Comparison of ENCODE assay signal across 8 cellular contexts in the genomic region with DNA sequence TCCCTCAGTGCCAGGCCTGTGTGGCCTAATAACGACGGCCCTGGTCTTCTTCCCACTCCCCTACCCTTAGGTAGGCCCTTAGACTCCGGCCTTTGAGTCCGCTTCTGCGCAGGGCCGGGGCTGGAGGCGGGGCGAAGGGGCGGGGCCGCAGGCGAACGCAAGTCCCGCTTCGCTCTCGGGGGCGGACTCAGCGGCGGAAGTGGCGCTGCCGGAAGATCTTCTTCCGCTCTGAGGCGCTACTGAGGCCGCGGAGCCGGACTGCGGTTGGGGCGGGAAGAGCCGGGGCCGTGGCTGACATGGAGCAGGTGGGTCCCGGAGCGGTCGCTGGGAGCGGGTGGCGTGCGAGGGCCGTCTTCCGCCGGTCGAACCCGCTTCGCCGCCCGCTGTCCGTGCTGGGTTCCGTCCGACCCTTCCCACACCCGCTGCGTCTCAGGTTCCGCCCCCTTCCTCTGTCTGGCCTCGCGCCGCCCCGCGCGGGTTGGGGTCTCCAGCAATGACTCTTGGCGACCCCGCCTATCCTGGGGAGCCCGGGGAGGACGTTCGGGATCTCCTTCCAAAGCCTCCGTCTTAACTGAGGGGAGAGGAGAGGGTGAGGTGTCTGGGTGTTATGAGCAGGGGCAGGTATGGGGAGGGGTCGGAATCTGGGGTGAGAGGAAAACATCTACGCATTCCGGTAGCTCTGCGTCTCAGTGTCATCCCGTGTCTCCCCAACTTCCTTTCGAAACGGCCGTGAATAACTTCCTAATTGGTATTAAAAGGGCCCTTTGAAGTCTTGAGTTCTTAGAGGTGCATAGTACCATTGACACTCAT. TPM values are rescaled to one million over a fixed set of nuclear protein-coding genes. Genes with fewer than 3 reads are reported as not detected.
DNase-seq lines count a peak whose midpoint lies in the region; ATAC-seq and TF ChIP-seq lines count a peak whose summit lies in the region.

TSS of gene STARD3 (plus strand) at position 218 of the 810 bp plus-strand sequence. CDS start 16,388 bp downstream, outside the sequence.

- CTCF ChIA-PET in GM10248 (lab: Yijun Ruan, JAX): interaction anchor here (1.0 to 9.7 kb wide), 7 partner anchors 10 to 93 kb away, joined by 3 to 112 read pairs (median 6); partner anchors contain the start of gene MIEN1

- TF ChIP-seq EP300 in upper lobe of left lung (IDR thresholded peaks at IDR 0.05): no peak

- no peaks in the 10 kb centered on the region for H3K27me3 ChIP-seq in upper lobe of left lung

- 0% methylated on average over 29 to 67 of the region's 69 CpGs for WGBS in upper lobe of left lung, 2 donors

- no peaks in the 10 kb centered on the region for H3K9me3 ChIP-seq in upper lobe of left lung

- H3K27ac ChIP-seq in upper lobe of left lung: peak within 1 kb of the TSS; percentile 86 to 95 (median 90)

- H3K9me3 Mint-ChIP-seq in T-helper 1 cell treated with Interleukin-12 subunit alpha and Interleukin-12 subunit beta and Interleukin-4 antibody, amounts not matched to agents 30 μg/mL and 1 μg/mL, for 36 hours: no peaks in the 10 kb centered on the region
- no peaks in the 10 kb centered on the region for H3K9me3 Mint-ChIP-seq in progenitor cell of endocrine pancreas (ENCODE audit: low read depth)

- H3K4me1 ChIP-seq in upper lobe of left lung: peaks cover 55 to 73% (median 64%) of the 10 kb centered on the region in 4 donors

- intact Hi-C loops in left cardiac atrium (cut with DNase I): no loop called here

- H3K27me3 Mint-ChIP-seq in T-helper 1 cell treated with Interleukin-12 subunit alpha and Interleukin-12 subunit beta and Interleukin-4 antibody, amounts not matched to agents 30 μg/mL and 1 μg/mL, for 36 hours (ENCODE audit: low read depth): no peaks in the 10 kb centered on the region
- no peaks in the 10 kb centered on the region for H3K27me3 Mint-ChIP-seq in progenitor cell of endocrine pancreas

- H3K36me3 ChIP-seq in upper lobe of left lung: no peaks in the 10 kb centered on the region

- H3K4me3 ChIP-seq in upper lobe of left lung: peak within 1 kb of the TSS; percentile 43 to 80 (median 73)

- H3K4me1 Mint-ChIP-seq in T-helper 1 cell treated with Interleukin-12 subunit alpha and Interleukin-12 subunit beta and Interleukin-4 antibody, amounts not matched to agents 30 μg/mL and 1 μg/mL, for 36 hours (ENCODE audit: low read depth): peaks cover 32% of the 10 kb centered on the region
- peaks cover 15% of the 10 kb centered on the region for H3K4me1 Mint-ChIP-seq in progenitor cell of endocrine pancreas (ENCODE audit: low read depth)

- H3K4me3 Mint-ChIP-seq in T-helper 1 cell treated with Interleukin-12 subunit alpha and Interleukin-12 subunit beta and Interleukin-4 antibody, amounts not matched to agents 30 μg/mL and 1 μg/mL, for 36 hours: peak within 1 kb of the TSS; percentile 96
- H3K4me3 Mint-ChIP-seq in progenitor cell of endocrine pancreas (ENCODE audit: low read depth): peak within 1 kb of the TSS; percentile 91

- TF ChIP-seq CTCF in GM10248 (IDR thresholded peaks at IDR 0.05; ENCODE audit: control extremely low read depth, extremely low read depth, low read depth, missing control alignments) (no peak), progenitor cell of endocrine pancreas (IDR thresholded peaks at IDR 0.05; ENCODE audit: unreplicated experiment) (no peak), upper lobe of left lung (IDR thresholded peaks at IDR 0.05) (peak in 4 of 6 experiments; percentile 29 to 44 (median 40))

- peak in 2 of 4 donors; percentile 65 to 81 for TF ChIP-seq POLR2A in upper lobe of left lung (IDR thresholded peaks at IDR 0.05)

- ATAC-seq in HG02588 (IDR thresholded peaks at IDR 0.05; ENCODE audit: unreplicated experiment) (peak; percentile 72), left cardiac atrium (peak; percentile 95 to 97), upper lobe of left lung (ENCODE audit: low FRiP score in 2 of 2) (peak; percentile 92 to 96)

- POLR2A ChIA-PET in GM10248 (lab: Yijun Ruan, JAX): interaction anchor here (0.9 kb wide), 1 partner anchor 316 kb away, joined by 3 read pairs; no protein-coding TSS in a partner anchor

- peaks cover 8% of the 10 kb centered on the region for H3K36me3 Mint-ChIP-seq in T-helper 1 cell treated with Interleukin-12 subunit alpha and Interleukin-12 subunit beta and Interleukin-4 antibody, amounts not matched to agents 30 μg/mL and 1 μg/mL, for 36 hours (ENCODE audit: low read depth)
- H3K36me3 Mint-ChIP-seq in progenitor cell of endocrine pancreas (ENCODE audit: insufficient read depth): no peaks in the 10 kb centered on the region

- peak within 1 kb of the TSS; percentile 74 for H3K27ac Mint-ChIP-seq in T-helper 1 cell treated with Interleukin-12 subunit alpha and Interleukin-12 subunit beta and Interleukin-4 antibody, amounts not matched to agents 30 μg/mL and 1 μg/mL, for 36 hours
- H3K27ac Mint-ChIP-seq in progenitor cell of endocrine pancreas: peak within 1 kb of the TSS; percentile 92

- peak; percentile 97 for DNase-seq in GM10248 (ENCODE audit: extremely low spot score)
- DNase-seq in NCI-H1417 treated with DMSO at 0.1 percent for 48 hours (lab: John Stamatoyannopoulos, UW): peak; percentile 40
- peak; percentile 80 for DNase-seq in amniotic epithelial cell (ENCODE audit: low read depth)
- peak; percentile 95 for DNase-seq in left cardiac atrium
- peak; percentile 79 for DNase-seq in progenitor cell of endocrine pancreas (ENCODE audit: low spot score, unreplicated experiment)
- peak; percentile 93 to 99 for DNase-seq in upper lobe of left lung

RNA-seq across cellular contexts. Expression of gene STARD3, which starts in this region (rescaled TPM):
- 10 to 100 TPM; 22.8 to 24.8 TPM for total RNA-seq in left cardiac atrium
- 57.0 and 62.5 TPM in 2 replicates for total RNA-seq in progenitor cell of endocrine pancreas
- 100 to 1,000 TPM in 2 of 6 donors, 10 to 100 TPM in 4; 27.5 to 315 (median 84.1) TPM for total RNA-seq in upper lobe of left lung

Comparison
In these comparisons a context has a peak if more than half of its experiments do, and no peak if none do; other contexts are left out.
1. Peak in every context shown above with its lines: DNase-seq, ATAC-seq, H3K4me3 ChIP-seq and H3K27ac ChIP-seq.
2. DNase-seq: peak in every context shown above with its lines; median percentile 97 in GM10248; 96 in upper lobe of left lung; 95 in left cardiac atrium; 80 in amniotic epithelial cell; 79 in progenitor cell of endocrine pancreas; 40 in NCI-H1417 treated with DMSO at 0.1 percent for 48 hours.
3. CTCF ChIP-seq: peak in upper lobe of left lung (4 of 6); none in GM10248 (single experiment) and progenitor cell of endocrine pancreas (single experiment).